ENCODE assay signal across 20 cellular contexts in genomic region chr20:35544436-35544835, GRCh38. TPM values are rescaled to one million over a fixed set of nuclear protein-coding genes. Genes with fewer than 3 reads are reported as not detected.
DNase-seq lines count a peak whose midpoint lies in the region; ATAC-seq and TF ChIP-seq lines count a peak whose summit lies in the region.
"Had no signal": no experiment of that assay in that cellular context is flagged by ENCODE, and none has a peak within 500 bp of the region (broad histone marks: within the 10 kb centered on the region; RNA-seq: fewer than 3 reads in every experiment).

No MANE protein-coding gene starts in this region.

- H3K36me3 Mint-ChIP-seq in brain (peaks cover 23% of the 10 kb centered on the region), nephron (ENCODE audit: low read depth) (peaks cover 25% of the 10 kb centered on the region)

- TF ChIP-seq CTCF in brain (conservative IDR thresholded peaks at IDR 0.05) (no peak), nephron (IDR thresholded peaks at IDR 0.05; ENCODE audit: unreplicated experiment in 3 of 3) (no peak), testis (IDR thresholded peaks at IDR 0.05) (no peak)

- peak; percentile 23 for ATAC-seq in HG02798 (IDR thresholded peaks at IDR 0.05; ENCODE audit: poor library complexity, unreplicated experiment)
- ATAC-seq in aorta (ENCODE audit: low FRiP score) = no peak
- no peak for ATAC-seq in left cardiac atrium
- ATAC-seq: A549 had no signal

- no peak overlapping the region for H3K27ac Mint-ChIP-seq in brain
- no peak overlapping the region for H3K27ac Mint-ChIP-seq in nephron
- H3K27ac Mint-ChIP-seq: CD4-positive, alpha-beta memory T cell; H9 had no signal

- DNase-seq in aorta (peak; percentile 32 to 71), NCI-H1930 (lab: John Stamatoyannopoulos, UW) (no peak), left cardiac atrium (no peak), NCI-H2029 treated with DMSO at 0.1 percent for 48 hours (lab: John Stamatoyannopoulos, UW) (no peak), testis (no peak)
- DNase-seq: C1 segment of cervical spinal cord; CD4-positive, alpha-beta memory T cell; DMS79 treated with DMSO at 0.1 percent for 48 hours; GF-D8; H9; Karpas-422; KBM-7 had no signal

- H3K36me3 ChIP-seq in aorta (ENCODE audit: control insufficient read depth in 1 of 2, insufficient read depth in 2 of 2, low read length in 1 of 2) (peaks cover 3% of the 10 kb centered on the region in 2 donors), testis (ENCODE audit: low read depth, missing control alignments) (no peaks in the 10 kb centered on the region)

- 96 to 98% methylated on average over 15 to 16 of the region's 16 CpGs for WGBS in aorta, 2 donors
- WGBS in testis, 2 donors = 91 to 92% methylated on average over 16 of the region's 16 CpGs

- H3K4me3 ChIP-seq in aorta (ENCODE audit: low read length in 2 of 2) = no peak overlapping the region
- H3K4me3 ChIP-seq in testis = no peak overlapping the region
- H3K4me3 ChIP-seq: A549 had no signal

- H3K9me3 ChIP-seq in aorta (ENCODE audit: control insufficient read depth, low read length) (no peaks in the 10 kb centered on the region), testis (no peaks in the 10 kb centered on the region)
- H3K9me3 ChIP-seq: A549 had no signal

- H3K27me3 Mint-ChIP-seq in brain = peaks cover 5% of the 10 kb centered on the region
- H3K27me3 Mint-ChIP-seq in nephron (ENCODE audit: low read depth) = no peaks in the 10 kb centered on the region
- H3K27me3 Mint-ChIP-seq: CD4-positive, alpha-beta memory T cell had no signal

- H3K4me3 Mint-ChIP-seq in brain (peak overlapping the region in 3 of 5 experiments; percentile 20 to 59 (median 40)), nephron (peak overlapping the region; percentile 42 to 94 (median 66))
- H3K4me3 Mint-ChIP-seq: H9 had no signal

- no peaks in the 10 kb centered on the region for H3K4me1 ChIP-seq in aorta (ENCODE audit: control insufficient read depth in 1 of 2, insufficient read depth in 2 of 2, low read length in 2 of 2)
- peaks cover 12% of the 10 kb centered on the region for H3K4me1 ChIP-seq in testis

- H3K27ac ChIP-seq in aorta (ENCODE audit: low read depth in 1 of 2, low read length in 2 of 2) (no peak overlapping the region), testis (no peak overlapping the region)
- H3K27ac ChIP-seq: A549, HL-60 had no signal

- intact Hi-C loops in aorta (cut with DNase I) (loop anchor here in 1 of 2 donors (5.0 kb wide), 1 partner anchor 508 kb away; no protein-coding TSS in a partner anchor), left cardiac atrium (cut with DNase I) (loop anchor here in 1 of 2 donors (5.0 kb wide), 1 partner anchor 73 kb away; the partner anchor contains the start of gene SPAG4), testis (cut with DNase I; ENCODE audit: low total_unique reads) (no loop called here)

- TF ChIP-seq POLR2A in testis (IDR thresholded peaks at IDR 0.05) = no peak

- H3K9me3 Mint-ChIP-seq in brain (no peaks in the 10 kb centered on the region), nephron (no peaks in the 10 kb centered on the region)
- H3K9me3 Mint-ChIP-seq: CD4-positive, alpha-beta memory T cell; H9 had no signal

- H3K27me3 ChIP-seq in aorta (ENCODE audit: control insufficient read depth in 1 of 2, insufficient read depth in 2 of 2, low read length in 1 of 2) = no peaks in the 10 kb centered on the region
- H3K27me3 ChIP-seq in testis = no peaks in the 10 kb centered on the region

- H3K4me1 Mint-ChIP-seq in brain = peaks cover 22% of the 10 kb centered on the region
- H3K4me1 Mint-ChIP-seq in nephron = peaks cover 18% of the 10 kb centered on the region

RNA-seq across cellular contexts. Expression of gene ERGIC3, which starts 2.6 kb away (rescaled TPM):
- polyA plus RNA-seq in brain (ENCODE audit: insufficient read depth, low read depth, low replicate concordance) (404 TPM), aorta (100 to 1,000 TPM; 178 to 254 TPM), testis (ENCODE audit: insufficient read depth, low read depth, low replicate concordance) (493 TPM)
- total RNA-seq in aorta (100 to 1,000 TPM; 140 to 166 TPM), left cardiac atrium (100 to 1,000 TPM; 119 to 120 TPM), testis (100 to 1,000 TPM; 337 to 338 TPM)

RNA-seq across cellular contexts. Expression of gene C20orf173, which starts 15.0 kb away (rescaled TPM):
- polyA plus RNA-seq in brain (ENCODE audit: insufficient read depth, low read depth, low replicate concordance) = not detected
- total RNA-seq in aorta = not detected
- not detected for polyA plus RNA-seq in aorta
- total RNA-seq in left cardiac atrium = not detected
- total RNA-seq in testis = 10 to 100 TPM in 1 of 2 donors, 1 to 10 TPM in 1; 8.5 to 17.3 TPM
- 47.2 TPM for polyA plus RNA-seq in testis (ENCODE audit: insufficient read depth, low read depth, low replicate concordance)
- total RNA-seq: CD4-positive, alpha-beta memory T cell; H1; H9; HT1080; IMR-90 had no signal
- polyA plus RNA-seq: A549; CD4-positive, alpha-beta memory T cell; H1; IMR-90 had no signal

Comparison
In these comparisons a context has a peak if more than half of its experiments do, and no peak if none do; other contexts are left out.
1. DNase-seq: peak in aorta (2 of 2); none in NCI-H1930 (0 of 2), left cardiac atrium (single experiment), NCI-H2029 treated with DMSO at 0.1 percent for 48 hours (single experiment) and testis (single experiment).
2. RNA of gene C20orf173, which starts 15.0 kb away (total RNA-seq): 8.5 to 17.3 TPM in testis; not detected in aorta and not detected in left cardiac atrium; every median in the first group is over 4 times any median in the second.